8 cellular contexts compared by ENCODE assay signal in genomic region chr19:4937060-4937459, GRCh38. TPM values are rescaled to one million over a fixed set of nuclear protein-coding genes. Genes with fewer than 3 reads are reported as not detected.
"Had no signal": no experiment of that assay in that cellular context is flagged by ENCODE, and none has a peak within 500 bp of the region (broad histone marks: within the 10 kb centered on the region; RNA-seq: fewer than 3 reads in every experiment).

No MANE protein-coding gene starts in this region.

- H3K4me2 ChIP-seq: GM23338 had no signal

- ATAC-seq: GM23338 had no signal

- H3K4me3 ChIP-seq: GM23338, K562 had no signal

- H2AFZ ChIP-seq: GM23338 had no signal

- DNase-seq: H9, HCEC 1CT, IMR-90, KG1 had no signal

RNA-seq across cellular contexts. Expression of gene ARRDC5, which starts 34.4 kb away (rescaled TPM):
- total RNA-seq: GM23338, H1, H9, HT-29, IMR-90, K562 had no signal
